21 cellular contexts compared by ENCODE assay signal in the genomic region with DNA sequence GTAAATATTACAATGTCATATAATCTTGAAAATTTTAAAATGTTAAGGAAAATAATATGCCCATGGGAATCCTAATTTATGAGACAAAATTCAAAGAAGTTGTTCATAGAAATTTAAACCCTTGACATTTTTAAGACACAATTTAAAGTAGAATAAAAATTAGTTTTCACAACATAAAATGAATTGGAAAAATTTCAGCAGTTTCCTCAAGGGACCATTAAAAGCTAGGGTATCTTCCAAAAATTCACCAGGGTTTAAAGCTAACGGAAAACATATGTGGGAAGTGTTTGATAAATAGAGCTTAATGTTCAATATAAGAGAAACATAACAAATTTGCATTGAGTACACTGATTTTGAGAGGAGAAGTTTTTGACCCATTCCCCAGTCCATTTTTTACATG.
"Had no signal": no experiment of that assay in that cellular context is flagged by ENCODE, and none has a peak within 500 bp of the region (broad histone marks: within the 10 kb centered on the region; RNA-seq: fewer than 3 reads in every experiment).

No MANE protein-coding gene starts in this region.

- H3K27ac Mint-ChIP-seq: immature natural killer cell; natural killer cell; neural progenitor cell; progenitor cell of endocrine pancreas; stimulated activated effector memory CD8-positive, alpha-beta T cell treated with anti-CD3 and anti-CD28 coated beads, Interleukin-12 subunit alpha, Interleukin-12 subunit beta, amount 100 ng/mL, for 72 hours had no signal

- H3K27me3 ChIP-seq: dorsolateral prefrontal cortex, neural progenitor cell, pancreas, right lobe of liver, tibial artery, upper lobe of left lung, uterus had no signal

- H3K36me3 ChIP-seq: neural progenitor cell, pancreas, right lobe of liver, tibial artery, upper lobe of left lung, uterus had no signal

- H3K27me3 Mint-ChIP-seq: progenitor cell of endocrine pancreas had no signal

- H3K27ac ChIP-seq: dorsolateral prefrontal cortex, neural progenitor cell, pancreas, right lobe of liver, tibial artery, upper lobe of left lung had no signal

- H3K9me3 Mint-ChIP-seq: neural progenitor cell; stimulated activated effector memory CD8-positive, alpha-beta T cell treated with anti-CD3 and anti-CD28 coated beads, Interleukin-12 subunit alpha, Interleukin-12 subunit beta, amount 100 ng/mL, for 72 hours had no signal

- H3K4me3 Mint-ChIP-seq: immature natural killer cell; natural killer cell; neural progenitor cell; stimulated activated effector memory CD8-positive, alpha-beta T cell treated with anti-CD3 and anti-CD28 coated beads, Interleukin-12 subunit alpha, Interleukin-12 subunit beta, amount 100 ng/mL, for 72 hours had no signal

- H3K36me3 Mint-ChIP-seq: immature natural killer cell; natural killer cell; neural progenitor cell; stimulated activated effector memory CD8-positive, alpha-beta T cell treated with anti-CD3 and anti-CD28 coated beads, Interleukin-12 subunit alpha, Interleukin-12 subunit beta, amount 100 ng/mL, for 72 hours had no signal

- H3K4me3 ChIP-seq: dorsolateral prefrontal cortex, mucosa of descending colon, neural progenitor cell, pancreas, right lobe of liver, tibial artery, upper lobe of left lung, uterus had no signal

- DNase-seq: central memory CD4-positive, alpha-beta T cell; cortex of kidney; dorsolateral prefrontal cortex; effector CD8-positive, alpha-beta T cell; immature natural killer cell; left colon; mammary epithelial cell; mucosa of descending colon; natural killer cell; nucleus accumbens; pancreas; right lobe of liver; stimulated activated CD4-positive, alpha-beta T cell treated with anti-CD3 and anti-CD28 coated beads, Interleukin-4, amount 100 ng/mL, for 1 hour; stimulated activated CD8-positive, alpha-beta memory T cell treated with anti-CD3 and anti-CD28 coated beads, Interleukin-4, amount 100 ng/mL, for 48 hours; stimulated activated naive CD8-positive, alpha-beta T cell treated with anti-CD3 and anti-CD28 coated beads, Interleukin-15, Interleukin-2, amounts not matched to agents 100 U/mL and 50 U/mL, for 24 hours; tibial artery; upper lobe of left lung; uterus had no signal

- H3K9ac ChIP-seq: neural progenitor cell had no signal

- H3K4me1 ChIP-seq: pancreas, right lobe of liver, tibial artery, upper lobe of left lung had no signal

- H3K4me1 Mint-ChIP-seq: immature natural killer cell; natural killer cell; stimulated activated effector memory CD8-positive, alpha-beta T cell treated with anti-CD3 and anti-CD28 coated beads, Interleukin-12 subunit alpha, Interleukin-12 subunit beta, amount 100 ng/mL, for 72 hours had no signal

- H3K9me3 ChIP-seq: mucosa of descending colon, pancreas, right lobe of liver, tibial artery, upper lobe of left lung, uterus had no signal
